8 cellular contexts compared by ENCODE assay signal in genomic region chr17:6913608-6914443, GRCh38.
DNase-seq lines count a peak whose midpoint lies in the region; ATAC-seq lines count a peak whose summit lies in the region.

No MANE protein-coding gene starts in this region.

- peaks cover 9 to 15% of the 10 kb centered on the region in 2 donors for H3K4me1 Mint-ChIP-seq in effector memory CD8-positive, alpha-beta T cell (ENCODE audit: low read depth in 2 of 2)

- no peaks in the 10 kb centered on the region for H3K9me3 Mint-ChIP-seq in effector memory CD8-positive, alpha-beta T cell

- peak; percentile 81 for ATAC-seq in effector memory CD8-positive, alpha-beta T cell (replicated peaks)
- no peak for ATAC-seq in GM21529 (IDR thresholded peaks at IDR 0.05; ENCODE audit: unreplicated experiment)

- H3K27ac Mint-ChIP-seq in effector memory CD8-positive, alpha-beta T cell, result peak overlapping the region; percentile 20 to 47

- no peaks in the 10 kb centered on the region for H3K36me3 Mint-ChIP-seq in effector memory CD8-positive, alpha-beta T cell (ENCODE audit: insufficient read depth)

- peaks cover 10% of the 10 kb centered on the region for H3K4me1 ChIP-seq in mononuclear cell (ENCODE audit: insufficient read depth, low read length)

- no peaks in the 10 kb centered on the region for H3K27me3 ChIP-seq in mononuclear cell (ENCODE audit: insufficient read depth, low read length)

- peaks cover 27 to 48% of the 10 kb centered on the region in 2 donors for H3K27me3 Mint-ChIP-seq in effector memory CD8-positive, alpha-beta T cell

- H3K9me3 ChIP-seq in mononuclear cell (ENCODE audit: low read depth, low read length), result no peaks in the 10 kb centered on the region

- DNase-seq in NK-92 (lab: John Stamatoyannopoulos, UW; ENCODE audit: unreplicated experiment) (peak; percentile 9), NCI-H82 treated with DMSO at 0.1 percent for 48 hours (lab: John Stamatoyannopoulos, UW; ENCODE audit: unreplicated experiment) (peak; percentile 7)
- DNase-seq in NK-92 treated with Interleukin-12 subunit alpha and Interleukin-12 subunit beta, amount 100 ng/mL, for 24 hours (lab: John Stamatoyannopoulos, UW), result no peak
- DNase-seq in activated CD8-positive, alpha-beta memory T cell treated with anti-CD3 and anti-CD28 coated beads for 4 hours (ENCODE audit: low read depth in 2 of 2), result peak; percentile 62 to 66
- DNase-seq in effector memory CD8-positive, alpha-beta T cell, result peak; percentile 69 to 82 (median 73)
- DNase-seq in stimulated activated CD8-positive, alpha-beta memory T cell treated with anti-CD3 and anti-CD28 coated beads, Interleukin-15, amount 100 ng/mL, for 48 hours (ENCODE audit: low read depth in 2 of 2), result peak; percentile 55 to 56

- peak overlapping the region; percentile 7 for H3K4me3 ChIP-seq in mononuclear cell (ENCODE audit: low read length)

- H3K4me3 Mint-ChIP-seq in effector memory CD8-positive, alpha-beta T cell, result peak overlapping the region; percentile 76 to 78
